Comparison of ENCODE assay signal across 8 cellular contexts in genomic region chr3:158097571-158098553, GRCh38. TPM values are rescaled to one million over a fixed set of nuclear protein-coding genes. Genes with fewer than 3 reads are reported as not detected.
DNase-seq lines count a peak whose midpoint lies in the region; ATAC-seq and TF ChIP-seq lines count a peak whose summit lies in the region.

No MANE protein-coding gene starts in this region.

- TF ChIP-seq CTCF in GM12864 (IDR thresholded peaks at IDR 0.05; ENCODE audit: low read depth, low read length, missing control alignments) (no peak), mesothelial cell of epicardium (IDR thresholded peaks at IDR 0.05; ENCODE audit: unreplicated experiment) (no peak)

- peak; percentile 67 for DNase-seq in GM12864 (ENCODE audit: low read depth)
- DNase-seq in NCI-H1105 treated with DMSO at 0.1 percent for 48 hours (lab: John Stamatoyannopoulos, UW) = peak; percentile 96
- DNase-seq in activated CD4-positive, CD25-positive, alpha-beta regulatory T cell treated with anti-CD3 and anti-CD28 coated beads, Interleukin-2, amount 50 U/mL, for 72 hours = peak; percentile 77
- DNase-seq in dermis blood vessel endothelial cell = peak; percentile 70
- DNase-seq in mesothelial cell of epicardium (ENCODE audit: low spot score in 2 of 2, unreplicated experiment in 2 of 2) = peak; percentile 71 to 89
- DNase-seq in stimulated activated naive CD4-positive, alpha-beta T cell treated with Interleukin-2 at 50 U/mL for 16 hours (lab: John Stamatoyannopoulos, UW) = peak; percentile 57
- no peak for DNase-seq in G401 (ENCODE audit: low spot score)

- H3K4me1 Mint-ChIP-seq in mesothelial cell of epicardium = peaks cover 11% of the 10 kb centered on the region

- peak overlapping the region; percentile 80 for H3K4me3 ChIP-seq in GM12864 (ENCODE audit: low read depth, low read length)

- peak; percentile 81 for ATAC-seq in HG02623 (IDR thresholded peaks at IDR 0.05; ENCODE audit: unreplicated experiment)

- H3K9me3 Mint-ChIP-seq in mesothelial cell of epicardium = no peaks in the 10 kb centered on the region

- in situ Hi-C loops in G401 (cut with HindIII; ENCODE audit: low sequenced_read_pairs) = no loop called here

- H3K27me3 Mint-ChIP-seq in mesothelial cell of epicardium (ENCODE audit: low read depth) = peaks cover 100% of the 10 kb centered on the region

- H3K27ac Mint-ChIP-seq in mesothelial cell of epicardium = no peak overlapping the region

- H3K4me3 Mint-ChIP-seq in mesothelial cell of epicardium = peak overlapping the region; percentile 79

- no peaks in the 10 kb centered on the region for H3K36me3 Mint-ChIP-seq in mesothelial cell of epicardium

RNA-seq across cellular contexts. Expression of gene SHOX2, which starts 8.4 kb away (rescaled TPM):
- total RNA-seq in dermis blood vessel endothelial cell = not detected in 2 replicates
- 0.79 to 1.4 TPM (median 0.89 TPM) in 3 replicates for total RNA-seq in mesothelial cell of epicardium
- 13.9 and 16.9 TPM in 2 replicates for total RNA-seq in G401 (2014; rRNA removed; shearing (Covaris generic))

RNA-seq across cellular contexts. Expression of gene RSRC1, which starts 12.0 kb away (rescaled TPM):
- total RNA-seq in dermis blood vessel endothelial cell (35.7 and 47.4 TPM in 2 replicates), mesothelial cell of epicardium (33.1 to 35.0 TPM (median 34.9 TPM) in 3 replicates)
- total RNA-seq in G401 (2014; rRNA removed; shearing (Covaris generic)) = 34.1 and 41.9 TPM in 2 replicates
